In genomic region chr15:42137461-42138261, GRCh38 we compare ENCODE assay signal across 9 cellular contexts. TPM values are rescaled to one million over a fixed set of nuclear protein-coding genes. Genes with fewer than 3 reads are reported as not detected.
DNase-seq lines count a peak whose midpoint lies in the region; ATAC-seq and TF ChIP-seq lines count a peak whose summit lies in the region.
"Had no signal": no experiment of that assay in that cellular context is flagged by ENCODE, and none has a peak within 500 bp of the region (broad histone marks: within the 10 kb centered on the region; RNA-seq: fewer than 3 reads in every experiment).

No MANE protein-coding gene starts in this region.

- no peaks in the 10 kb centered on the region for H3K9me3 ChIP-seq in GM23248 (ENCODE audit: low read depth)
- no peaks in the 10 kb centered on the region for H3K9me3 ChIP-seq in OCI-LY1 (ENCODE audit: low read length)
- H3K9me3 ChIP-seq in vagina: no peaks in the 10 kb centered on the region

- in situ Hi-C loops in GM23248 (cut with MboI): no loop called here

- no peaks in the 10 kb centered on the region for H4K20me1 ChIP-seq in GM23248 (ENCODE audit: insufficient read depth)
- H4K20me1 ChIP-seq in OCI-LY1 (ENCODE audit: insufficient read depth, low read length): no peaks in the 10 kb centered on the region

- no peak for ATAC-seq in effector memory CD8-positive, alpha-beta T cell (replicated peaks)

- H3K27ac Mint-ChIP-seq in effector memory CD8-positive, alpha-beta T cell: no peak overlapping the region
- H3K27ac Mint-ChIP-seq: T-helper 1 cell treated with Interleukin-12 subunit alpha and Interleukin-12 subunit beta and Interleukin-4 antibody, amounts not matched to agents 30 μg/mL and 1 μg/mL, for 36 hours had no signal

- no peaks in the 10 kb centered on the region for H3K4me1 ChIP-seq in GM23248 (ENCODE audit: insufficient read depth)
- H3K4me1 ChIP-seq in OCI-LY1 (ENCODE audit: insufficient read depth, low read length, severe bottlenecking): no peaks in the 10 kb centered on the region
- no peaks in the 10 kb centered on the region for H3K4me1 ChIP-seq in vagina

- H3K4me3 Mint-ChIP-seq in effector memory CD8-positive, alpha-beta T cell: no peak overlapping the region
- H3K4me3 Mint-ChIP-seq: T-helper 1 cell treated with Interleukin-12 subunit alpha and Interleukin-12 subunit beta and Interleukin-4 antibody, amounts not matched to agents 30 μg/mL and 1 μg/mL, for 36 hours had no signal

- 45 to 47% methylated on average over 10 to 11 of the region's 11 CpGs for WGBS in GM23248 (ENCODE audit: low coverage in 1 of 2, low lambda C conversion rate in 2 of 2, missing lambda C conversion rate in 2 of 2), 2 experiments

- no peak overlapping the region for H3K27ac ChIP-seq in GM23248
- H3K27ac ChIP-seq in OCI-LY1 (ENCODE audit: low read depth, low read length, poor library complexity, severe bottlenecking): no peak overlapping the region
- H3K27ac ChIP-seq in vagina: no peak overlapping the region

- no peak overlapping the region for H3K9ac ChIP-seq in GM23248
- H3K9ac ChIP-seq in OCI-LY1 (ENCODE audit: low read length): no peak overlapping the region

- H3K79me2 ChIP-seq in GM23248 (ENCODE audit: insufficient read depth) (no peaks in the 10 kb centered on the region), OCI-LY1 (ENCODE audit: insufficient read depth, low read length) (no peaks in the 10 kb centered on the region)

- H2AFZ ChIP-seq in GM23248 (no peak overlapping the region), OCI-LY1 (ENCODE audit: low read length) (no peak overlapping the region)

- DNase-seq in COLO668 (lab: John Stamatoyannopoulos, UW; ENCODE audit: unreplicated experiment): peak; percentile 22
- peak; percentile 81 for DNase-seq in GM23248
- peak; percentile 68 to 69 for DNase-seq in cardiac fibroblast (ENCODE audit: low read depth in 2 of 2)
- DNase-seq in kidney tubule cell (ENCODE audit: low spot score): peak; percentile 57
- DNase-seq in vagina (ENCODE audit: extremely low spot score in 2 of 2): peak; percentile 47 to 58
- no peak for DNase-seq in GOT3 (lab: John Stamatoyannopoulos, UW)
- no peak for DNase-seq in effector memory CD8-positive, alpha-beta T cell

- H3K27me3 ChIP-seq in GM23248 (replicated peaks; ENCODE audit: insufficient read depth) (peaks cover 13% of the 10 kb centered on the region), OCI-LY1 (ENCODE audit: insufficient read depth, low read length) (no peaks in the 10 kb centered on the region; the same call in 1 of the 2 replicates), vagina (no peaks in the 10 kb centered on the region)

- H3K9me3 Mint-ChIP-seq in effector memory CD8-positive, alpha-beta T cell: no peaks in the 10 kb centered on the region
- H3K9me3 Mint-ChIP-seq: T-helper 1 cell treated with Interleukin-12 subunit alpha and Interleukin-12 subunit beta and Interleukin-4 antibody, amounts not matched to agents 30 μg/mL and 1 μg/mL, for 36 hours had no signal

- peaks cover 0 to 4% of the 10 kb centered on the region in 2 donors for H3K4me1 Mint-ChIP-seq in effector memory CD8-positive, alpha-beta T cell (ENCODE audit: low read depth in 2 of 2)

- H3K4me2 ChIP-seq in GM23248 (ENCODE audit: unreplicated experiment): no peak overlapping the region
- H3K4me2 ChIP-seq in OCI-LY1 (ENCODE audit: low read length): no peak overlapping the region

- TF ChIP-seq CTCF in OCI-LY1 (IDR thresholded peaks at IDR 0.05; ENCODE audit: low read length): peak; percentile 76
- peak; percentile 60 for TF ChIP-seq CTCF in cardiac fibroblast (IDR thresholded peaks at IDR 0.05; ENCODE audit: low read depth, low read length)
- TF ChIP-seq CTCF in vagina (IDR thresholded peaks at IDR 0.05): peak in 2 of 3 experiments; percentile 21 to 24

- H3K9me2 ChIP-seq in GM23248 (ENCODE audit: insufficient read depth): no peaks in the 10 kb centered on the region
- H3K9me2 ChIP-seq in OCI-LY1 (ENCODE audit: low read depth, low read length): no peaks in the 10 kb centered on the region

- intact Hi-C loops in vagina (cut with DNase I): no loop called here

- no peak for TF ChIP-seq POLR2A in vagina (IDR thresholded peaks at IDR 0.05)

- peaks cover 6 to 30% of the 10 kb centered on the region in 2 donors for H3K27me3 Mint-ChIP-seq in effector memory CD8-positive, alpha-beta T cell

- H3F3A ChIP-seq in GM23248 (ENCODE audit: insufficient read depth) (no peaks in the 10 kb centered on the region), OCI-LY1 (ENCODE audit: insufficient read depth, low read length) (no peaks in the 10 kb centered on the region)

- no peaks in the 10 kb centered on the region for H3K36me3 Mint-ChIP-seq in effector memory CD8-positive, alpha-beta T cell (ENCODE audit: insufficient read depth)

- H3K36me3 ChIP-seq in GM23248 (ENCODE audit: low read depth) (no peaks in the 10 kb centered on the region), OCI-LY1 (ENCODE audit: insufficient read depth, low read length) (no peaks in the 10 kb centered on the region), vagina (no peaks in the 10 kb centered on the region)

- H3K4me3 ChIP-seq in GM23248: no peak overlapping the region
- no peak overlapping the region for H3K4me3 ChIP-seq in OCI-LY1 (ENCODE audit: low read depth, low read length, poor library complexity, severe bottlenecking)
- H3K4me3 ChIP-seq in cardiac fibroblast (replicated peaks in 1 of 2; ENCODE audit: low read depth in 2 of 2, low read length in 2 of 2): no peak overlapping the region
- H3K4me3 ChIP-seq in vagina: no peak overlapping the region

RNA-seq across cellular contexts. Expression of gene PLA2G4F, which starts 18.8 kb away (rescaled TPM):
- total RNA-seq in GM23248 (2014; rRNA removed; shearing (Covaris generic)): not detected in 2 replicates
- polyA plus RNA-seq in GM23248 (2016; fragmentation: Nextera tagmentation; extraction: Ambion mirVana): not detected in 2 replicates
- 35.1 TPM for total RNA-seq in vagina

RNA-seq across cellular contexts. Expression of gene PLA2G4D, which starts 43.3 kb away (rescaled TPM):
- total RNA-seq in GM23248 (2014; rRNA removed; shearing (Covaris generic)): not detected in 2 replicates
- not detected in 2 replicates for polyA plus RNA-seq in GM23248 (2016; fragmentation: Nextera tagmentation; extraction: Ambion mirVana)
- total RNA-seq in vagina: 26.5 TPM

Comparison
In these comparisons a context has a peak if more than half of its experiments do, and no peak if none do; other contexts are left out.
1. DNase-seq: peak in COLO668 (single experiment), GM23248 (single experiment), cardiac fibroblast (2 of 2), kidney tubule cell (single experiment) and vagina (2 of 2); none in GOT3 (single experiment) and effector memory CD8-positive, alpha-beta T cell (0 of 3).
2. CTCF ChIP-seq: peak in every context shown above with its lines; median percentile 76 in OCI-LY1; 60 in cardiac fibroblast; 22 in vagina.
3. RNA of gene PLA2G4F, which starts 18.8 kb away (total RNA-seq): 35.1 TPM in vagina (single experiment); not detected in GM23248; every median in the first group is over 10 times any median in the second.
4. RNA of gene PLA2G4D, which starts 43.3 kb away (total RNA-seq): 26.5 TPM in vagina (single experiment); not detected in GM23248; every median in the first group is over 10 times any median in the second.